Comparison of ENCODE assay signal across 22 cellular contexts in genomic region chr14:21042918-21043317, GRCh38. TPM values are rescaled to one million over a fixed set of nuclear protein-coding genes. Genes with fewer than 3 reads are reported as not detected.
DNase-seq lines count a peak whose midpoint lies in the region; ATAC-seq and TF ChIP-seq lines count a peak whose summit lies in the region.
"Had no signal": no experiment of that assay in that cellular context is flagged by ENCODE, and none has a peak within 500 bp of the region (broad histone marks: within the 10 kb centered on the region; RNA-seq: fewer than 3 reads in every experiment).

No MANE protein-coding gene starts in this region.

- H3K36me3 ChIP-seq in HEK293 (ENCODE audit: control insufficient read depth in 2 of 2, insufficient read depth in 1 of 2, low read length in 2 of 2) (no peaks in the 10 kb centered on the region), HAP-1 (replicated peaks) (no peaks in the 10 kb centered on the region)
- H3K36me3 ChIP-seq: ascending aorta, uterus had no signal

- TF ChIP-seq CTCF in HEK293 (tag by site-specific recombination; IDR thresholded peaks at IDR 0.05): no peak
- TF ChIP-seq CTCF in MCF 10A (IDR thresholded peaks at IDR 0.05; ENCODE audit: unreplicated experiment): no peak

- peak overlapping the region; percentile 63 for H3K4me3 Mint-ChIP-seq in MCF 10A (ENCODE audit: unreplicated experiment)
- no peak overlapping the region for H3K4me3 Mint-ChIP-seq in stimulated activated naive B cell treated with anti-CD40 and anti-IgM and Interleukin-4, amounts not matched to agents 10 μg/mL and 1 μg/mL and 100 μg/mL, for 72 hours
- H3K4me3 Mint-ChIP-seq: H9; stimulated activated memory B cell treated with anti-CD40 and anti-IgM and Interleukin-4, amounts not matched to agents 10 μg/mL and 1 μg/mL and 100 μg/mL, for 72 hours; T-cell; WTC11 had no signal

- TSS peak; percentile 60 for BruUV-seq in MCF 10A (replicated peaks; lab: Mats Ljungman, UMichigan)

- in situ Hi-C loops in HAP-1 (cut with MboI; ENCODE audit: low sequenced_read_pairs): no loop called here

- CTCF ChIA-PET in HEK293 (lab: Yijun Ruan, JAX): interaction anchor here (0.7 to 7.0 kb wide), 7 partner anchors 10 to 333 kb away, joined by 3 to 206 read pairs (median 6); no protein-coding TSS in a partner anchor
- CTCF ChIA-PET in MCF 10A (lab: Yijun Ruan, JAX): interaction anchor here (0.7 to 7.2 kb wide), 8 partner anchors 26 to 410 kb away, joined by 3 to 391 read pairs (median 7); partner anchors contain the start of gene SLC39A2

- peaks cover 6% of the 10 kb centered on the region for H3K27me3 ChIP-seq in HAP-1 (ENCODE audit: low read depth)
- H3K27me3 ChIP-seq: ascending aorta, uterus had no signal

- no peaks in the 10 kb centered on the region for H3K4me1 ChIP-seq in HEK293 (ENCODE audit: control insufficient read depth, insufficient read depth, low read length)
- H3K4me1 ChIP-seq in HAP-1: no peaks in the 10 kb centered on the region

- no peaks in the 10 kb centered on the region for H3K27me3 Mint-ChIP-seq in MCF 10A (ENCODE audit: insufficient read depth, unreplicated experiment)
- peaks cover 32 to 42% of the 10 kb centered on the region in 2 donors for H3K27me3 Mint-ChIP-seq in stimulated activated naive B cell treated with anti-CD40 and anti-IgM and Interleukin-4, amounts not matched to agents 10 μg/mL and 1 μg/mL and 100 μg/mL, for 72 hours

- POLR2A ChIA-PET in HEK293 (lab: Yijun Ruan, JAX) (no interaction called here), MCF 10A (lab: Yijun Ruan, JAX) (interaction anchor here (0.8 to 2.7 kb wide), 4 partner anchors 61 to 362 kb away, joined by 3 to 15 read pairs (median 4); no protein-coding TSS in a partner anchor)

- peak; percentile 17 for DNase-seq in MCF 10A (ENCODE audit: unreplicated experiment)
- peak; percentile 22 for DNase-seq in left kidney (ENCODE audit: low read depth, low spot score)
- DNase-seq in renal cortical epithelial cell (ENCODE audit: low read depth): peak; percentile 38
- no peak for DNase-seq in HAP-1 (ENCODE audit: low spot score in 2 of 2)
- no peak for DNase-seq in NCI-H82 treated with DMSO at 0.1 percent for 48 hours (lab: John Stamatoyannopoulos, UW; ENCODE audit: unreplicated experiment)
- DNase-seq in stimulated activated naive B cell treated with anti-CD40 and anti-IgM and Interleukin-4, amounts not matched to agents 10 μg/mL and 1 μg/mL and 100 μg/mL, for 72 hours: no peak
- DNase-seq: activated effector memory CD4-positive, alpha-beta T cell treated with Interleukin-2 at 50 U/mL for 16 hours; dermis blood vessel endothelial cell; H9; NCI-H526 treated with DMSO at 0.1 percent for 48 hours; T-cell; uterus had no signal

- H3K9me3 Mint-ChIP-seq in MCF 10A (ENCODE audit: unreplicated experiment): no peaks in the 10 kb centered on the region
- H3K9me3 Mint-ChIP-seq in stimulated activated naive B cell treated with anti-CD40 and anti-IgM and Interleukin-4, amounts not matched to agents 10 μg/mL and 1 μg/mL and 100 μg/mL, for 72 hours: no peaks in the 10 kb centered on the region
- H3K9me3 Mint-ChIP-seq: H9; stimulated activated memory B cell treated with anti-CD40 and anti-IgM and Interleukin-4, amounts not matched to agents 10 μg/mL and 1 μg/mL and 100 μg/mL, for 72 hours; T-cell; WTC11 had no signal

- intact Hi-C loops in MCF 10A (cut with micrococcal nuclease): no loop called here

- H3K27ac ChIP-seq in HEK293 (ENCODE audit: extremely low read depth, low read depth, low read length): no peak overlapping the region
- H3K27ac ChIP-seq: ascending aorta, uterus had no signal

- peak overlapping the region; percentile 83 for H3K27ac Mint-ChIP-seq in MCF 10A (ENCODE audit: low read depth, unreplicated experiment)
- H3K27ac Mint-ChIP-seq in stimulated activated naive B cell treated with anti-CD40 and anti-IgM and Interleukin-4, amounts not matched to agents 10 μg/mL and 1 μg/mL and 100 μg/mL, for 72 hours: no peak overlapping the region
- H3K27ac Mint-ChIP-seq: stimulated activated memory B cell treated with anti-CD40 and anti-IgM and Interleukin-4, amounts not matched to agents 10 μg/mL and 1 μg/mL and 100 μg/mL, for 72 hours; WTC11 had no signal

- H3K9me3 ChIP-seq in HEK293 (ENCODE audit: control insufficient read depth, insufficient read depth, low read depth, low read length): no peaks in the 10 kb centered on the region
- no peaks in the 10 kb centered on the region for H3K9me3 ChIP-seq in HAP-1
- H3K9me3 ChIP-seq: ascending aorta, uterus had no signal

- H3K4me1 Mint-ChIP-seq in MCF 10A (ENCODE audit: insufficient read depth, unreplicated experiment): peaks cover 37% of the 10 kb centered on the region
- no peaks in the 10 kb centered on the region for H3K4me1 Mint-ChIP-seq in stimulated activated naive B cell treated with anti-CD40 and anti-IgM and Interleukin-4, amounts not matched to agents 10 μg/mL and 1 μg/mL and 100 μg/mL, for 72 hours
- H3K4me1 Mint-ChIP-seq: stimulated activated memory B cell treated with anti-CD40 and anti-IgM and Interleukin-4, amounts not matched to agents 10 μg/mL and 1 μg/mL and 100 μg/mL, for 72 hours had no signal

- H3K4me3 ChIP-seq in HEK293 (ENCODE audit: low read depth, low read length) (no peak overlapping the region), HAP-1 (no peak overlapping the region)
- H3K4me3 ChIP-seq: ascending aorta, lung, skin epidermis, uterus had no signal

- peaks cover 6% of the 10 kb centered on the region for H3K36me3 Mint-ChIP-seq in MCF 10A (ENCODE audit: insufficient read depth, unreplicated experiment)
- no peaks in the 10 kb centered on the region for H3K36me3 Mint-ChIP-seq in stimulated activated naive B cell treated with anti-CD40 and anti-IgM and Interleukin-4, amounts not matched to agents 10 μg/mL and 1 μg/mL and 100 μg/mL, for 72 hours
- H3K36me3 Mint-ChIP-seq: stimulated activated memory B cell treated with anti-CD40 and anti-IgM and Interleukin-4, amounts not matched to agents 10 μg/mL and 1 μg/mL and 100 μg/mL, for 72 hours; T-cell; WTC11 had no signal

- ATAC-seq in GM18907 (IDR thresholded peaks at IDR 0.05; ENCODE audit: unreplicated experiment): no peak
- ATAC-seq in stimulated activated naive B cell treated with anti-CD40 and anti-IgM and Interleukin-4, amounts not matched to agents 10 μg/mL and 1 μg/mL and 100 μg/mL, for 72 hours (replicated peaks): no peak
- ATAC-seq: Panc1; stimulated activated memory B cell treated with anti-CD40 and anti-IgM and Interleukin-4, amounts not matched to agents 10 μg/mL and 1 μg/mL and 100 μg/mL, for 72 hours; T-cell; WTC11 had no signal

TF ChIP-seq in HEK293, 187 proteins besides CTCF, POLR2A, EP300 and RAD21:
- TF ChIP-seq, protein P1, sequence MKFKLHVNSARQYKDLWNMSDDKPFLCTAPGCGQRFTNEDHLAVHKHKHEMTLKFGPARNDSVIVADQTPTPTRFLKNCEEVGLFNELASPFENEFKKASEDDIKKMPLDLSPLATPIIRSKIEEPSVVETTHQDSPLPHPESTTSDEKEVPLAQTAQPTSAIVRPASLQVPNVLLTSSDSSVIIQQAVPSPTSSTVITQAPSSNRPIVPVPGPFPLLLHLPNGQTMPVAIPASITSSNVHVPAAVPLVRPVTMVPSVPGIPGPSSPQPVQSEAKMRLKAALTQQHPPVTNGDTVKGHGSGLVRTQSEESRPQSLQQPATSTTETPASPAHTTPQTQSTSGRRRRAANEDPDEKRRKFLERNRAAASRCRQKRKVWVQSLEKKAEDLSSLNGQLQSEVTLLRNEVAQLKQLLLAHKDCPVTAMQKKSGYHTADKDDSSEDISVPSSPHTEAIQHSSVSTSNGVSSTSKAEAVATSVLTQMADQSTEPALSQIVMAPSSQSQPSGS (tag by site-specific recombination; IDR thresholded peaks at IDR 0.05; ENCODE audit: low read depth): 0 out of 2 replicates have a peak, but pooled peaks have one; percentile 5
- TF ChIP-seq MYNN (tag by site-specific recombination; IDR thresholded peaks at IDR 0.05; ENCODE audit: borderline replicate concordance): no peak
TF ChIP-seq in HEK293: peak in this region for 1.

RNA-seq across cellular contexts. Expression of gene RNASE7, which starts 0.8 kb away (rescaled TPM):
- total RNA-seq in MCF 10A (2022) (10.9 and 11.8 TPM in 2 replicates), renal cortical epithelial cell (not detected in 2 replicates)
- total RNA-seq: activated CD8-positive, alpha-beta memory T cell treated with anti-CD3 and anti-CD28 coated beads for 36 hours; ascending aorta; dermis blood vessel endothelial cell; fibroblast of lung; H9; lung; T-cell; uterus; WTC11 had no signal

RNA-seq across cellular contexts. Expression of gene RNASE13, which starts 8.3 kb away (rescaled TPM):
- not detected in 2 replicates for total RNA-seq in MCF 10A (2022)
- not detected in 2 replicates for total RNA-seq in renal cortical epithelial cell
- total RNA-seq: activated CD8-positive, alpha-beta memory T cell treated with anti-CD3 and anti-CD28 coated beads for 36 hours; ascending aorta; dermis blood vessel endothelial cell; fibroblast of lung; H9; lung; T-cell; uterus; WTC11 had no signal

RNA-seq across cellular contexts. Expression of gene TPPP2, which starts 12.9 kb away (rescaled TPM):
- total RNA-seq in MCF 10A (2022): not detected in 2 replicates
- total RNA-seq in renal cortical epithelial cell: not detected in 2 replicates
- total RNA-seq: activated CD8-positive, alpha-beta memory T cell treated with anti-CD3 and anti-CD28 coated beads for 36 hours; ascending aorta; dermis blood vessel endothelial cell; fibroblast of lung; H9; T-cell had no signal

RNA-seq across cellular contexts. Expression of gene RNASE8, which starts 14.7 kb away (rescaled TPM):
- not detected in 2 replicates for total RNA-seq in MCF 10A (2022)
- total RNA-seq in renal cortical epithelial cell: not detected in 2 replicates
- total RNA-seq: activated CD8-positive, alpha-beta memory T cell treated with anti-CD3 and anti-CD28 coated beads for 36 hours; ascending aorta; dermis blood vessel endothelial cell; fibroblast of lung; H9; lung; T-cell; uterus; WTC11 had no signal

RNA-seq across cellular contexts. Expression of gene NDRG2, which starts 18.1 kb away (rescaled TPM):
- 0.81 and 0.82 TPM in 2 replicates for total RNA-seq in MCF 10A (2022)
- total RNA-seq in renal cortical epithelial cell: 0.35 and 4.6 TPM in 2 replicates

Comparison
In these comparisons a context has a peak if more than half of its experiments do, and no peak if none do; other contexts are left out.
1. DNase-seq: peak in MCF 10A (single experiment), left kidney (single experiment) and renal cortical epithelial cell (single experiment); none in HAP-1 (0 of 2), NCI-H82 treated with DMSO at 0.1 percent for 48 hours (single experiment) and stimulated activated naive B cell treated with anti-CD40 and anti-IgM and Interleukin-4, amounts not matched to agents 10 μg/mL and 1 μg/mL and 100 μg/mL, for 72 hours (single experiment).
2. RNA of gene RNASE7, which starts 0.8 kb away (total RNA-seq): 10.9 to 11.8 TPM in MCF 10A; not detected in renal cortical epithelial cell; every median in the first group is over 10 times any median in the second.